In the genomic region with DNA sequence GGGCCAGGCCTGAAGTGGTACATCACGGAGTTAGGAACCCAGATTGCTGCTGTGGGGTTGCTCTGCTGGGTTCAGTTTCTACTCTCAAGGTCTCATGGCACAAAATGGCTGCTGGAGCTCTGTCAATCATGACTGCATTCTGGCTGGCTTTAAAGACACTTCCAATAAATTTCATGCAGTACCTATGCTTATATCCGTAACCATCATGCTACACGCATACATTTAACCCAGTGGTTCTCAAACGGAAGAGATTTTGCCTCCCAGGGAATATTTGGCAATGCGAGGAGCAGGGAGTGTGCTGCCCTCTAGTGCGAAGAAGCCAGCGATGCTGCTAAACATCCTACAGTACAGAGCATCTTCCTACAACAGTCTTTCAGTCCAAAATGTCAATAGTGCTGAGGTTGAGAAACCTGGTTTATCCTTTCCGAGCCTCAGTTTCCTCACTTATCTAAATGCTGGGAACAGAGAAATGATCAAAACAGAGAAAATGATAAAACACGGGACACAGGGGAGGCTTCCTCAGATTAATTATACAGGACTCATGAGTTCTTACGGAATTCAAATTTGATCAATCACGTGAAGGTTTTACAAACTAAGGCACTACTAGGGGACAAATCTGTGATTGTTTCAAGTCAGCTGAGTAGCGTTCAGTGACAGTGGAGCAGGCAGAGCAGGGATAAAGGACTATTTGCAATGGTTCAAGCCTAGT, we compare ENCODE assay signal across 8 cellular contexts. TPM values are rescaled to one million over a fixed set of nuclear protein-coding genes. Genes with fewer than 3 reads are reported as not detected.
A peak's percentile ranks its signal among the peaks of the same experiment; 100 is the strongest.
DNase-seq lines count a peak whose midpoint lies in the region; ATAC-seq and TF ChIP-seq lines count a peak whose summit lies in the region.

No MANE protein-coding gene starts in this region.

- H3K9me3 Mint-ChIP-seq in Calu3 (ENCODE audit: low read depth, unreplicated experiment): no peaks in the 10 kb centered on the region

- H3K4me3 ChIP-seq in WI38 (ENCODE audit: low read depth, low read length): no peak overlapping the region
- no peak overlapping the region for H3K4me3 ChIP-seq in kidney epithelial cell (ENCODE audit: low read depth, low read length)

- no peak overlapping the region for H3K27ac Mint-ChIP-seq in Calu3 (ENCODE audit: unreplicated experiment)

- no peaks in the 10 kb centered on the region for H3K36me3 Mint-ChIP-seq in Calu3 (ENCODE audit: insufficient read depth, unreplicated experiment)

- H3K36me3 ChIP-seq in kidney epithelial cell (ENCODE audit: control insufficient read depth, insufficient read depth, low read length): no peaks in the 10 kb centered on the region

- H3K27me3 Mint-ChIP-seq in Calu3 (ENCODE audit: unreplicated experiment): peaks cover 8% of the 10 kb centered on the region

- H3K27me3 ChIP-seq in kidney epithelial cell (ENCODE audit: control insufficient read depth, insufficient read depth, low read length): peaks cover 5% of the 10 kb centered on the region

- H3K4me1 Mint-ChIP-seq in Calu3 (ENCODE audit: low read depth, unreplicated experiment): peaks cover 21% of the 10 kb centered on the region

- DNase-seq in Calu3 (peak; percentile 51), KBM-7 (peak; percentile 46), kidney epithelial cell (ENCODE audit: low read depth) (no peak), hippocampal formation (lab: John Stamatoyannopoulos, UW) (no peak), DMS153 treated with DMSO at 0.1 percent for 48 hours (lab: John Stamatoyannopoulos, UW; ENCODE audit: unreplicated experiment) (no peak), dedifferentiated amniotic fluid mesenchymal stem cell (ENCODE audit: extremely low spot score) (no peak)

- peak; percentile 75 for TF ChIP-seq CTCF in Calu3 (IDR thresholded peaks at IDR 0.05; ENCODE audit: unreplicated experiment)
- peak; percentile 59 for TF ChIP-seq CTCF in WI38 (IDR thresholded peaks at IDR 0.05; ENCODE audit: low read depth, low read length)
- TF ChIP-seq CTCF in kidney epithelial cell (IDR thresholded peaks at IDR 0.05; ENCODE audit: insufficient read depth, low read length, poor library complexity, severe bottlenecking): peak; percentile 58

- no peak for ATAC-seq in HG03354 (IDR thresholded peaks at IDR 0.05; ENCODE audit: poor library complexity, severe bottlenecking, unreplicated experiment)

- intact Hi-C loops in Calu3 (cut with micrococcal nuclease; ENCODE audit: unreplicated experiment): no loop called here

- H3K4me3 Mint-ChIP-seq in Calu3 (ENCODE audit: low read depth, unreplicated experiment): no peak overlapping the region

- in situ Hi-C loops in KBM-7 (cut with MboI; ENCODE audit: low pct_unique_long_range_greater_than_20kb, low sequenced_read_pairs): no loop called here

- BruUV-seq in Calu3 (replicated peaks; lab: Mats Ljungman, UMichigan): no TSS peak

- CTCF ChIA-PET in Calu3 (lab: Charles Lee): interaction anchor here (0.6 kb wide), 1 partner anchor 245 kb away, joined by 4 read pairs; no protein-coding TSS in a partner anchor

RNA-seq across cellular contexts. Expression of a gene that starts 9.6 kb away (rescaled TPM):
- 24.0 and 24.9 TPM in 2 replicates for total RNA-seq in Calu3 (2022)
- 11.9 and 13.3 TPM in 2 replicates for total RNA-seq in kidney epithelial cell

RNA-seq across cellular contexts. Expression of a gene that starts 10.6 kb away (rescaled TPM):
- 19.2 and 21.0 TPM in 2 replicates for total RNA-seq in Calu3 (2022)
- total RNA-seq in kidney epithelial cell: 20.5 and 23.4 TPM in 2 replicates

RNA-seq across cellular contexts. Expression of a gene that starts 48.5 kb away (rescaled TPM):
- 0.49 TPM in 1 of 2 replicates, not detected in the other for total RNA-seq in Calu3 (2022)
- 2.6 and 3.4 TPM in 2 replicates for total RNA-seq in kidney epithelial cell

Comparison
In these comparisons a context has a peak if more than half of its experiments do, and no peak if none do; other contexts are left out.
1. DNase-seq: peak in Calu3 (single experiment) and KBM-7 (single experiment); none in kidney epithelial cell (single experiment), hippocampal formation (0 of 2), DMS153 treated with DMSO at 0.1 percent for 48 hours (single experiment) and dedifferentiated amniotic fluid mesenchymal stem cell (single experiment).
2. Peak in every context shown above with its lines, with median percentiles within 50 percentile points of each other: CTCF ChIP-seq.